Comparison of ENCODE assay signal across 21 cellular contexts in the genomic region with DNA sequence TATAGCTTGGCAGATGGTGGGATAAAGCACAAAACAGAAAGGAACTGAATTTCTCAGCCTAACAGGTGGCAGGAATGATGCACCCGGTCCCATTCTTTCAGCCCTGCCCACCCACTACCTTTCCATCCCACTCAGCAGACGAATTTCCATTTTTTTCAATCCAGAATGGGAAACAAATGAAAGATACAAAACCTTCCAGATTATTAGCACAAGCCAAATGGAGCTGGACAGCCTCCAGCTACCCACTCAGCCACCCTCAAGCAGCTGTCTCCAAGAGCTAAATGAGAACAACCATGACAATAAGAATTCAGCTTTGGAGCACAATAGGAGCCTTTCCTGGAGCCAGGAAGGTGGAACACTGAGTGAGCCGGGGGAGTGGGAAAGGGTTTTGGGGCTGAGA.
DNase-seq lines count a peak whose midpoint lies in the region; ATAC-seq, FAIRE-seq and TF ChIP-seq lines count a peak whose summit lies in the region.
"Had no signal": no experiment of that assay in that cellular context is flagged by ENCODE, and none has a peak within 500 bp of the region (broad histone marks: within the 10 kb centered on the region; RNA-seq: fewer than 3 reads in every experiment).

No MANE protein-coding gene starts in this region.

- H3K4me3 ChIP-seq in kidney (ENCODE audit: low read length in 2 of 2), result no peak overlapping the region
- H3K4me3 ChIP-seq: esophagus muscularis mucosa, smooth muscle cell had no signal

- H3K9me3 ChIP-seq in kidney (ENCODE audit: control insufficient read depth in 1 of 2, low read length in 2 of 2), result no peaks in the 10 kb centered on the region
- H3K9me3 ChIP-seq: esophagus muscularis mucosa had no signal

- no peak for FAIRE-seq in kidney (lab: Jason Lieb, UNC)

- no peaks in the 10 kb centered on the region for H3K9me3 Mint-ChIP-seq in activated CD8-positive, alpha-beta T cell treated with anti-CD3 and anti-CD28 coated beads for 36 hours

- no peak for TF ChIP-seq CTCF in kidney (IDR thresholded peaks at IDR 0.05; ENCODE audit: borderline replicate concordance, extremely low read depth, insufficient read depth)
- TF ChIP-seq CTCF in activated CD8-positive, alpha-beta T cell treated with anti-CD3 and anti-CD28 coated beads for 36 hours (IDR thresholded peaks at IDR 0.05), result no peak

- intact Hi-C loops in kidney (cut with DNase I), result no loop called here
- intact Hi-C loops in activated CD8-positive, alpha-beta T cell treated with anti-CD3 and anti-CD28 coated beads for 36 hours (cut with micrococcal nuclease), result no loop called here

- no peak overlapping the region for H3K9ac ChIP-seq in kidney (ENCODE audit: low read length in 2 of 2)

- H3K4me1 Mint-ChIP-seq in activated CD8-positive, alpha-beta T cell treated with anti-CD3 and anti-CD28 coated beads for 36 hours (ENCODE audit: low read depth), result no peaks in the 10 kb centered on the region
- H3K4me1 Mint-ChIP-seq: CD14-positive monocyte had no signal

- no peak overlapping the region for H3K27ac ChIP-seq in kidney (ENCODE audit: low read depth in 2 of 2, low read length in 2 of 2)
- H3K27ac ChIP-seq: esophagus muscularis mucosa, HL-60 had no signal

- POLR2A ChIA-PET in activated CD8-positive, alpha-beta T cell treated with anti-CD3 and anti-CD28 coated beads for 36 hours (lab: Charles Lee), result interaction anchor here (0.7 kb wide), 2 partner anchors 23 to 910 kb away, joined by 3 to 5 read pairs; no protein-coding TSS in a partner anchor

- no peaks in the 10 kb centered on the region for H3K36me3 Mint-ChIP-seq in activated CD8-positive, alpha-beta T cell treated with anti-CD3 and anti-CD28 coated beads for 36 hours (ENCODE audit: low read depth)
- H3K36me3 Mint-ChIP-seq: CD14-positive monocyte had no signal

- H3K27me3 Mint-ChIP-seq in activated CD8-positive, alpha-beta T cell treated with anti-CD3 and anti-CD28 coated beads for 36 hours, result peaks cover 10% of the 10 kb centered on the region

- no peak for ATAC-seq in activated CD8-positive, alpha-beta T cell treated with anti-CD3 and anti-CD28 coated beads for 36 hours
- ATAC-seq: left cardiac atrium had no signal

- no peaks in the 10 kb centered on the region for H3K4me1 ChIP-seq in kidney (ENCODE audit: control insufficient read depth in 1 of 2, insufficient read depth in 1 of 2, low read depth in 1 of 2, low read length in 2 of 2)
- H3K4me1 ChIP-seq: esophagus muscularis mucosa had no signal

- DNase-seq in Ammon's horn (ENCODE audit: low spot score) (peak; percentile 64), NCI-H1092 treated with DMSO at 0.1 percent for 48 hours (lab: John Stamatoyannopoulos, UW) (peak; percentile 88), NCI-H345 treated with DMSO at 0.1 percent for 48 hours (lab: John Stamatoyannopoulos, UW; ENCODE audit: unreplicated experiment) (peak; percentile 67), cerebellar cortex (ENCODE audit: low spot score) (peak; percentile 15), kidney (no peak)
- DNase-seq in activated CD4-positive, alpha-beta T cell treated with anti-CD3 and anti-CD28 coated beads, Interleukin-2, amount 50 U/mL, for 48 hours, result no peak
- no peak for DNase-seq in activated CD8-positive, alpha-beta memory T cell treated with anti-CD3 and anti-CD28 coated beads for 24 hours
- DNase-seq in activated CD8-positive, alpha-beta T cell treated with anti-CD3 and anti-CD28 coated beads for 36 hours, result no peak
- DNase-seq: activated CD4-positive, alpha-beta T cell treated with anti-CD3 and anti-CD28 coated beads, Interleukin-2, amount 50 U/mL, for 1 hour; activated T-cell treated with anti-CD3 and anti-CD28 coated beads for 4 hours; DND-41; effector CD8-positive, alpha-beta T cell; left cardiac atrium; NCI-H226; Right ventricle myocardium superior; stimulated activated CD4-positive, alpha-beta T cell treated with anti-CD3 and anti-CD28 coated beads, Interleukin-4, amount 100 ng/mL, for 4 hours; T-helper 1 cell had no signal

- no peak overlapping the region for H3K4me3 Mint-ChIP-seq in activated CD8-positive, alpha-beta T cell treated with anti-CD3 and anti-CD28 coated beads for 36 hours
- H3K4me3 Mint-ChIP-seq: CD14-positive monocyte had no signal

- H3K27ac Mint-ChIP-seq in activated CD8-positive, alpha-beta T cell treated with anti-CD3 and anti-CD28 coated beads for 36 hours, result no peak overlapping the region
- H3K27ac Mint-ChIP-seq: CD14-positive monocyte had no signal

- CTCF ChIA-PET in activated CD8-positive, alpha-beta T cell treated with anti-CD3 and anti-CD28 coated beads for 36 hours (lab: Charles Lee), result no interaction called here

- no peaks in the 10 kb centered on the region for H3K36me3 ChIP-seq in kidney (ENCODE audit: control insufficient read depth in 1 of 2, insufficient read depth in 2 of 2, low read length in 2 of 2)
- H3K36me3 ChIP-seq: esophagus muscularis mucosa had no signal

Comparison
In these comparisons a context has a peak if more than half of its experiments do, and no peak if none do; other contexts are left out.
1. DNase-seq: peak in Ammon's horn (single experiment), NCI-H1092 treated with DMSO at 0.1 percent for 48 hours (single experiment), NCI-H345 treated with DMSO at 0.1 percent for 48 hours (single experiment) and cerebellar cortex (single experiment); none in activated CD4-positive, alpha-beta T cell treated with anti-CD3 and anti-CD28 coated beads, Interleukin-2, amount 50 U/mL, for 48 hours (0 of 2), activated CD8-positive, alpha-beta memory T cell treated with anti-CD3 and anti-CD28 coated beads for 24 hours (single experiment), kidney (single experiment) and activated CD8-positive, alpha-beta T cell treated with anti-CD3 and anti-CD28 coated beads for 36 hours (single experiment).